ENCODE assay signal across 1 cellular context in the genomic region with DNA sequence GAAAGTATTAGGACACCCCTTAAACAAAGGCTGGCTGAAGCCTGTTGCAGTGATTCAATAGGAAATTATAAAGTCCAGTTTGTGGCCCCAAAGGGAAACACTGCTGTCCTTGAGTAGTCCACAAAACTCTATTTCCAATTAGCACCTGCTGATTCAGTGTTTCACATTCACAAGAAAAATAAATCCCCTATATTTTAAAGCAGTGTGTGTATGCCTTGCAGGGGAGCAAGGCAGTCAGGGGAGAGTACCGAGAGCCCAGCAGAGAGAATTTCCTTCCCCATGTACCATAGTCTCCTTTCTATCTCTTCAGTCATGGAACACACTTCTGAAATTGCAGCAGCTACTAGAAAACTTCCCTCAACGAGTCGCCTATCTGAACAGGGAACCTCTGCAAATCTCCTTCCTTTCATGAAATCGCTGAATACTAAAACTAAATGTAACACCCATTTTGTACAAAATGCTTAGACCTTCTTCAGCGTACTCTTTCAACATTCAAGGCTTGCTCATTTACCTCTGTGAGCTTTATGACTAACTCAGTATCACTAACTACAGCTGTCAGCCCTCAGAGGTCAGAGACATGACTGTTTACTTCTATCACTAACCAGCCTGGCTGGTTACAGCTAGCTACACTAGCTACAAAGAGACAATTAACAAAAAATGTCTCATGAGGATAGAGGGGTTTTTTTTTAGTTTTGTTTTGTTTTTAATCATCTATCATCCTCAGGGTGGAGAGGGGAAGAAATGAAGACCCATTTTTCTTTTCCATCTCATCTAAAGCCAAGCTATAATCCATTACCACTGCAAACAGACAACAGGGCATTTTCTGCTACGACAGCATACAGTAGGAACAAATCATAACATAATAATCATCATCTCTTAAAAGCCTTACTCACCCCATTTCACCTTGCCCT.
TF ChIP-seq lines count a peak whose summit lies in the region.

No MANE protein-coding gene starts in this region.

TF ChIP-seq in A549, 52 proteins besides CTCF, POLR2A, EP300 and RAD21 (continued from another document):
- TF ChIP-seq, protein P1, sequence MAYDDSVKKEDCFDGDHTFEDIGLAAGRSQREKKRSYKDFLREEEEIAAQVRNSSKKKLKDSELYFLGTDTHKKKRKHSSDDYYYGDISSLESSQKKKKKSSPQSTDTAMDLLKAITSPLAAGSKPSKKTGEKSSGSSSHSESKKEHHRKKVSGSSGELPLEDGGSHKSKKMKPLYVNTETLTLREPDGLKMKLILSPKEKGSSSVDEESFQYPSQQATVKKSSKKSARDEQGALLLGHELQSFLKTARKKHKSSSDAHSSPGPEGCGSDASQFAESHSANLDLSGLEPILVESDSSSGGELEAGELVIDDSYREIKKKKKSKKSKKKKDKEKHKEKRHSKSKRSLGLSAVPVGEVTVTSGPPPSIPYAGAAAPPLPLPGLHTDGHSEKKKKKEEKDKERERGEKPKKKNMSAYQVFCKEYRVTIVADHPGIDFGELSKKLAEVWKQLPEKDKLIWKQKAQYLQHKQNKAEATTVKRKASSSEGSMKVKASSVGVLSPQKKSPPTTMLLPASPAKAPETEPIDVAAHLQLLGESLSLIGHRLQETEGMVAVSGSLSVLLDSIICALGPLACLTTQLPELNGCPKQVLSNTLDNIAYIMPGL (CRISPR knock-in tag; IDR thresholded peaks at IDR 0.05; ENCODE audit: borderline replicate concordance) = no peak
- TF ChIP-seq KDM1A (IDR thresholded peaks at IDR 0.05; ENCODE audit: low read depth) (no peak), FOSL2 (IDR thresholded peaks at IDR 0.05) (no peak), FOSL2 (CRISPR knock-in tag; IDR thresholded peaks at IDR 0.05) (no peak), CBX2 (IDR thresholded peaks at IDR 0.05; ENCODE audit: borderline replicate concordance, low read depth) (no peak), SMC3 (IDR thresholded peaks at IDR 0.05) (no peak), KDM5A (IDR thresholded peaks at IDR 0.05) (no peak)
- TF ChIP-seq, protein P2, sequence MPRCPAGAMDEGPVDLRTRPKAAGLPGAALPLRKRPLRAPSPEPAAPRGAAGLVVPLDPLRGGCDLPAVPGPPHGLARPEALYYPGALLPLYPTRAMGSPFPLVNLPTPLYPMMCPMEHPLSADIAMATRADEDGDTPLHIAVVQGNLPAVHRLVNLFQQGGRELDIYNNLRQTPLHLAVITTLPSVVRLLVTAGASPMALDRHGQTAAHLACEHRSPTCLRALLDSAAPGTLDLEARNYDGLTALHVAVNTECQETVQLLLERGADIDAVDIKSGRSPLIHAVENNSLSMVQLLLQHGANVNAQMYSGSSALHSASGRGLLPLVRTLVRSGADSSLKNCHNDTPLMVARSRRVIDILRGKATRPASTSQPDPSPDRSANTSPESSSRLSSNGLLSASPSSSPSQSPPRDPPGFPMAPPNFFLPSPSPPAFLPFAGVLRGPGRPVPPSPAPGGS (IDR thresholded peaks at IDR 0.05) = no peak
- TF ChIP-seq, protein P3, sequence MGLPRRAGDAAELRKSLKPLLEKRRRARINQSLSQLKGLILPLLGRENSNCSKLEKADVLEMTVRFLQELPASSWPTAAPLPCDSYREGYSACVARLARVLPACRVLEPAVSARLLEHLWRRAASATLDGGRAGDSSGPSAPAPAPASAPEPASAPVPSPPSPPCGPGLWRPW (IDR thresholded peaks at IDR 0.05) = no peak
